28 cellular contexts compared by ENCODE assay signal in the genomic region with DNA sequence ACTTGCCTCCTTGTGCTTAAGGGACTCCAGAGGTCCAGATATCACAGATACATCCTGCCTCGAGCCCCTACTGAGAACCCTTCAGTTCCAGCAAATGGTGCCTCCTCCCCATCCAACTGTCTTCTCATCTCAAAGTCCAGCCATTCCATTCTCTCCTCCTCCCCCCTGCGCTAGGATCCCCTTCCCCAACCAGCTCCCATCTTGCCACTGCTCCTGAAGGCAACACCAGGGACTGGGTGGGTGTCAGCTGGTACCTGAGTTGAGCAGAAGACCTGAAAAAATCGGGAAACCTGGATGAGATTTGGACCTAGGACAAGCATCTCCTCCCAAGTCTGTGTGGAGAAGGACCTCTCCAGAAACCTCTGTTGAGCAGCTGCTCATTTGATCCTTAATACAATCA. TPM values are rescaled to one million over a fixed set of nuclear protein-coding genes. Genes with fewer than 3 reads are reported as not detected.
"Had no signal": no experiment of that assay in that cellular context is flagged by ENCODE, and none has a peak within 500 bp of the region (broad histone marks: within the 10 kb centered on the region; RNA-seq: fewer than 3 reads in every experiment).

No MANE protein-coding gene starts in this region.

- H3K27ac ChIP-seq: dorsolateral prefrontal cortex, left ventricle myocardium inferior, lower lobe of right lung, parathyroid adenoma, prostate gland, right atrium auricular region, stomach, thyroid gland had no signal

- H3K27me3 ChIP-seq: dorsolateral prefrontal cortex, right atrium auricular region, thyroid gland had no signal

- H3K9ac ChIP-seq: parathyroid adenoma had no signal

- H3K9me3 Mint-ChIP-seq: natural killer cell treated with Interleukin-12 subunit alpha and Interleukin-12 subunit beta and Interleukin-15 and Interleukin-18, amount 100 ng/mL, for 72 hours had no signal

- H2AFZ ChIP-seq: parathyroid adenoma had no signal

- H3K4me1 ChIP-seq: parathyroid adenoma, prostate gland had no signal

- ATAC-seq: left colon; lower lobe of right lung; mucosa of descending colon; natural killer cell treated with Interleukin-12 subunit alpha and Interleukin-12 subunit beta and Interleukin-15 and Interleukin-18, amount 100 ng/mL, for 72 hours; sciatic nerve had no signal

- H3K36me3 ChIP-seq: left ventricle myocardium inferior, lower lobe of right lung, prostate gland, right atrium auricular region, stomach, thyroid gland had no signal

- H3K36me3 Mint-ChIP-seq: immature natural killer cell; natural killer cell treated with Interleukin-12 subunit alpha and Interleukin-12 subunit beta and Interleukin-15 and Interleukin-18, amount 100 ng/mL, for 72 hours had no signal

- DNase-seq: dorsolateral prefrontal cortex; effector CD4-positive, alpha-beta T cell; hypothalamus; immature natural killer cell; islet precursor cell; kidney glomerular epithelial cell; left colon; left ventricle myocardium inferior; lower lobe of right lung; mucosa of descending colon; naive B cell; occipital lobe; stimulated activated CD4-positive, alpha-beta T cell treated with anti-CD3 and anti-CD28 coated beads, Interleukin-12 subunit alpha, Interleukin-12 subunit beta, amount 100 ng/mL, for 4 hours; stimulated activated CD4-positive, alpha-beta T cell treated with anti-CD3 and anti-CD28 coated beads, Interleukin-1b, Interleukin-23, amount 100 ng/mL, for 48 hours; stimulated activated CD4-positive, alpha-beta T cell treated with anti-CD3 and anti-CD28 coated beads, Interleukin-4, amount 100 ng/mL, for 1 hour; stimulated activated CD8-positive, alpha-beta memory T cell treated with anti-CD3 and anti-CD28 coated beads, Interleukin-4, amount 100 ng/mL, for 48 hours; stimulated activated naive CD4-positive, alpha-beta T cell treated with Interleukin-2 at 50 U/mL for 16 hours; stomach; thyroid gland; trophoblast cell had no signal

- H3K27ac Mint-ChIP-seq: immature natural killer cell; naive B cell; natural killer cell treated with Interleukin-12 subunit alpha and Interleukin-12 subunit beta and Interleukin-15 and Interleukin-18, amount 100 ng/mL, for 72 hours had no signal

- FAIRE-seq: colon, frontal cortex had no signal

- H3K4me3 Mint-ChIP-seq: immature natural killer cell; natural killer cell treated with Interleukin-12 subunit alpha and Interleukin-12 subunit beta and Interleukin-15 and Interleukin-18, amount 100 ng/mL, for 72 hours had no signal

- H3K4me3 ChIP-seq: dorsolateral prefrontal cortex, left ventricle myocardium inferior, lower lobe of right lung, mucosa of descending colon, prostate gland, right atrium auricular region, smooth muscle cell, stomach, thyroid gland had no signal

- H3K9me3 ChIP-seq: left ventricle myocardium inferior, lower lobe of right lung, mucosa of descending colon, prostate gland, right atrium auricular region, thyroid gland had no signal

- H3K4me2 ChIP-seq: smooth muscle cell had no signal

RNA-seq across cellular contexts. Expression of gene AP3B2, which starts 2.4 kb away (rescaled TPM):
- polyA plus RNA-seq: immature natural killer cell had no signal
